ENCODE assay signal across 14 cellular contexts in genomic region chr7:151696738-151697514, GRCh38.
DNase-seq lines count a peak whose midpoint lies in the region; ATAC-seq, FAIRE-seq and TF ChIP-seq lines count a peak whose summit lies in the region.
"Had no signal": no experiment of that assay in that cellular context is flagged by ENCODE, and none has a peak within 500 bp of the region (broad histone marks: within the 10 kb centered on the region; RNA-seq: fewer than 3 reads in every experiment).

No MANE protein-coding gene starts in this region.

- POLR2A ChIA-PET in A549 (lab: Yijun Ruan, JAX), result interaction anchor here (1.3 to 1.9 kb wide), 2 partner anchors 9 to 65 kb away, joined by 3 to 4 read pairs; no protein-coding TSS in a partner anchor

- TF ChIP-seq RAD21 in A549 (conservative IDR thresholded peaks at IDR 0.05 in 1 of 2, IDR thresholded peaks at IDR 0.05 in 1 of 2), result peak in 1 of 2 experiments; percentile 17; a peak in 2 of 5 replicates
- TF ChIP-seq RAD21 in liver (IDR thresholded peaks at IDR 0.05), result peak; percentile 67 to 70

- H3K4me1 ChIP-seq in A549 (peaks cover 70% of the 10 kb centered on the region), liver (ENCODE audit: control insufficient read depth in 4 of 4, insufficient read depth in 4 of 4, low read length in 3 of 4) (peaks cover 15 to 31% (median 26%) of the 10 kb centered on the region in 4 donors)

- peak; percentile 65 to 71 for DNase-seq in A549 (ENCODE audit: low read depth in 1 of 2, low spot score in 1 of 2)
- peak; percentile 58 for DNase-seq in NCI-H1417 treated with DMSO at 0.1 percent for 48 hours (lab: John Stamatoyannopoulos, UW)
- DNase-seq in AG20443 (ENCODE audit: low spot score), result no peak
- no peak for DNase-seq in UCSD-AML1 (lab: John Stamatoyannopoulos, UW; ENCODE audit: unreplicated experiment)
- DNase-seq in HTR-8/SVneo (ENCODE audit: insufficient read length, low spot score), result no peak
- DNase-seq in NCI-H2029 (lab: John Stamatoyannopoulos, UW), result no peak
- DNase-seq: activated CD8-positive, alpha-beta T cell treated with anti-CD3 and anti-CD28 coated beads, Interleukin-2, amount 10 ng/mL, durations not matched to agents 7 days and 5 days; AML-193; erythroblast; Karpas-422; occipital lobe had no signal

- TF ChIP-seq CTCF in A549 (IDR thresholded peaks at IDR 0.05) (peak; percentile 17; the same call in 2 of the 3 replicates), liver (IDR thresholded peaks at IDR 0.05; ENCODE audit: low read depth, low read length, missing input control) (no peak)

- H3K27ac ChIP-seq in A549 (peak overlapping the region; percentile 83 to 89), angular gyrus (ENCODE audit: low read depth, low read length) (peak overlapping the region; percentile 59), liver (ENCODE audit: low read depth in 1 of 2, low read length in 2 of 2) (peak overlapping the region; percentile 58 to 81)

- H3K36me3 ChIP-seq in liver (ENCODE audit: control insufficient read depth in 4 of 4, insufficient read depth in 3 of 4, low read depth in 1 of 4, low read length in 3 of 4), result peaks cover 0 to 2% (median under 1%) of the 10 kb centered on the region in 4 donors
- H3K36me3 ChIP-seq: thyroid gland had no signal

- FAIRE-seq in A549 (lab: Jason Lieb, UNC) (no peak), HTR-8/SVneo (lab: Jason Lieb, UNC) (no peak)

- peak; percentile 45 to 77 for ATAC-seq in A549
- ATAC-seq: activated CD8-positive, alpha-beta T cell treated with anti-CD3 and anti-CD28 coated beads, Interleukin-2, amount 10 ng/mL, durations not matched to agents 7 days and 5 days had no signal

- H3K27me3 ChIP-seq in liver (ENCODE audit: control insufficient read depth in 4 of 4, insufficient read depth in 4 of 4, low read length in 3 of 4), result no peaks in the 10 kb centered on the region
- H3K27me3 ChIP-seq: thyroid gland had no signal

- peak overlapping the region in 1 of 2 donors; percentile 82 for H3K9ac ChIP-seq in liver (ENCODE audit: low read depth in 1 of 2, low read length in 2 of 2)

- CTCF ChIA-PET in A549 (lab: Yijun Ruan, JAX), result interaction anchor here (1.1 to 6.3 kb wide), 12 partner anchors 9 to 68 kb away, joined by 3 to 66 read pairs (median 8); no protein-coding TSS in a partner anchor

- H3K9me3 ChIP-seq in A549 (no peaks in the 10 kb centered on the region), liver (ENCODE audit: control insufficient read depth in 4 of 4, low read length in 3 of 4) (no peaks in the 10 kb centered on the region)
- H3K9me3 ChIP-seq: thyroid gland had no signal

- no peak; a peak in 1 of 5 replicates for TF ChIP-seq EP300 in A549 (IDR thresholded peaks at IDR 0.05)

- TF ChIP-seq POLR2A in A549 (IDR thresholded peaks at IDR 0.05; ENCODE audit: low read length), result no peak

- H3K4me2 ChIP-seq in A549, result peak overlapping the region; percentile 70

- H3K4me3 ChIP-seq in A549 (no peak overlapping the region), liver (ENCODE audit: low read depth in 1 of 3, low read length in 3 of 3) (no peak overlapping the region)
- H3K4me3 ChIP-seq: thyroid gland had no signal

- 34% methylated on average over 13 of the region's 18 CpGs for WGBS in A549 (ENCODE audit: missing lambda C conversion rate)
- 52% methylated on average over 18 of the region's 18 CpGs for WGBS in liver

TF ChIP-seq in A549, 52 proteins besides CTCF, POLR2A, EP300 and RAD21:
- no peak for TF ChIP-seq EHMT2 (IDR thresholded peaks at IDR 0.05; ENCODE audit: low read depth)
- peak in 1 of 2 experiments; percentile 37; a peak in 1 of 5 replicates for TF ChIP-seq JUN (IDR thresholded peaks at IDR 0.05)
- peak; percentile 33; the same call in 2 of the 3 replicates for TF ChIP-seq SMC3 (IDR thresholded peaks at IDR 0.05)
- peak; percentile 43; the same call in 1 of the 2 replicates for TF ChIP-seq MAX (IDR thresholded peaks at IDR 0.05)
- no peak for TF ChIP-seq FOSL2 (IDR thresholded peaks at IDR 0.05)
- 0 out of 2 replicates have a peak, but pooled peaks have one; percentile 24 for TF ChIP-seq FOSL2 (CRISPR knock-in tag; IDR thresholded peaks at IDR 0.05)
TF ChIP-seq in A549: peak in this region for 4.

TF ChIP-seq in liver, 16 proteins besides CTCF, POLR2A, EP300 and RAD21:
- TF ChIP-seq SP1 (IDR thresholded peaks at IDR 0.05) (peak; percentile 82), NR2F2 (IDR thresholded peaks at IDR 0.05) (no peak), HNF4A (conservative IDR thresholded peaks at IDR 0.05) (peak; percentile 90 to 95), MAX (IDR thresholded peaks at IDR 0.05) (peak; percentile 73), EGR1 (IDR thresholded peaks at IDR 0.05; ENCODE audit: low read depth in 2 of 2) (no peak), YY1 (IDR thresholded peaks at IDR 0.05) (peak; percentile 42), HNF4G (IDR thresholded peaks at IDR 0.05) (peak; percentile 75), ZBTB33 (IDR thresholded peaks at IDR 0.05) (peak; percentile 20), JUND (IDR thresholded peaks at IDR 0.05) (peak; percentile 14 to 89), RXRA (IDR thresholded peaks at IDR 0.05) (peak; percentile 55 to 80), GABPA (IDR thresholded peaks at IDR 0.05 in 1 of 2, conservative IDR thresholded peaks at IDR 0.05 in 1 of 2) (no peak), FOXA1 (IDR thresholded peaks at IDR 0.05) (peak; percentile 13), FOXA2 (IDR thresholded peaks at IDR 0.05) (no peak), TAF1 (conservative IDR thresholded peaks at IDR 0.05) (no peak)
- TF ChIP-seq, protein P1, sequence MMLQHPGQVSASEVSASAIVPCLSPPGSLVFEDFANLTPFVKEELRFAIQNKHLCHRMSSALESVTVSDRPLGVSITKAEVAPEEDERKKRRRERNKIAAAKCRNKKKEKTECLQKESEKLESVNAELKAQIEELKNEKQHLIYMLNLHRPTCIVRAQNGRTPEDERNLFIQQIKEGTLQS (IDR thresholded peaks at IDR 0.05), result no peak
- TF ChIP-seq, protein P2, sequence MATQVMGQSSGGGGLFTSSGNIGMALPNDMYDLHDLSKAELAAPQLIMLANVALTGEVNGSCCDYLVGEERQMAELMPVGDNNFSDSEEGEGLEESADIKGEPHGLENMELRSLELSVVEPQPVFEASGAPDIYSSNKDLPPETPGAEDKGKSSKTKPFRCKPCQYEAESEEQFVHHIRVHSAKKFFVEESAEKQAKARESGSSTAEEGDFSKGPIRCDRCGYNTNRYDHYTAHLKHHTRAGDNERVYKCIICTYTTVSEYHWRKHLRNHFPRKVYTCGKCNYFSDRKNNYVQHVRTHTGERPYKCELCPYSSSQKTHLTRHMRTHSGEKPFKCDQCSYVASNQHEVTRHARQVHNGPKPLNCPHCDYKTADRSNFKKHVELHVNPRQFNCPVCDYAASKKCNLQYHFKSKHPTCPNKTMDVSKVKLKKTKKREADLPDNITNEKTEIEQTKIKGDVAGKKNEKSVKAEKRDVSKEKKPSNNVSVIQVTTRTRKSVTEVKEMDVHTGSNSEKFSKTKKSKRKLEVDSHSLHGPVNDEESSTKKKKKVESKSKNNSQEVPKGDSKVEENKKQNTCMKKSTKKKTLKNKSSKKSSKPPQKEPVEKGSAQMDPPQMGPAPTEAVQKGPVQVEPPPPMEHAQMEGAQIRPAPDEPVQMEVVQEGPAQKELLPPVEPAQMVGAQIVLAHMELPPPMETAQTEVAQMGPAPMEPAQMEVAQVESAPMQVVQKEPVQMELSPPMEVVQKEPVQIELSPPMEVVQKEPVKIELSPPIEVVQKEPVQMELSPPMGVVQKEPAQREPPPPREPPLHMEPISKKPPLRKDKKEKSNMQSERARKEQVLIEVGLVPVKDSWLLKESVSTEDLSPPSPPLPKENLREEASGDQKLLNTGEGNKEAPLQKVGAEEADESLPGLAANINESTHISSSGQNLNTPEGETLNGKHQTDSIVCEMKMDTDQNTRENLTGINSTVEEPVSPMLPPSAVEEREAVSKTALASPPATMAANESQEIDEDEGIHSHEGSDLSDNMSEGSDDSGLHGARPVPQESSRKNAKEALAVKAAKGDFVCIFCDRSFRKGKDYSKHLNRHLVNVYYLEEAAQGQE (IDR thresholded peaks at IDR 0.05), result peak; percentile 30

Comparison
In these comparisons a context has a peak if more than half of its experiments do, and no peak if none do; other contexts are left out.
1. DNase-seq: peak in A549 (2 of 2) and NCI-H1417 treated with DMSO at 0.1 percent for 48 hours (single experiment); none in AG20443 (single experiment), UCSD-AML1 (single experiment), HTR-8/SVneo (single experiment) and NCI-H2029 (single experiment).
2. Peak in every context shown above with its lines, with median percentiles within 50 percentile points of each other: H3K27ac ChIP-seq.